ENCODE assay signal across 18 cellular contexts in genomic region chr6:90468859-90469258, GRCh38.
DNase-seq lines count a peak whose midpoint lies in the region; ATAC-seq, FAIRE-seq and TF ChIP-seq lines count a peak whose summit lies in the region.
"Had no signal": no experiment of that assay in that cellular context is flagged by ENCODE, and none has a peak within 500 bp of the region (broad histone marks: within the 10 kb centered on the region; RNA-seq: fewer than 3 reads in every experiment).

No MANE protein-coding gene starts in this region.

- H3K27ac Mint-ChIP-seq in activated CD4-positive, alpha-beta T cell treated with anti-CD3 and anti-CD28 coated beads, Interleukin-2, amount 10 ng/mL, durations not matched to agents 24 days and 14 days = peak overlapping the region; percentile 85
- peak overlapping the region; percentile 89 for H3K27ac Mint-ChIP-seq in activated naive CD8-positive, alpha-beta T cell
- no peak overlapping the region for H3K27ac Mint-ChIP-seq in activated naive CD8-positive, alpha-beta T cell treated with anti-CD3 and anti-CD28 coated beads for 36 hours
- H3K27ac Mint-ChIP-seq: B cell; CD4-positive, alpha-beta T cell; HFFc6 had no signal

- FAIRE-seq in keratinocyte (lab: Jason Lieb, UNC) = peak; percentile 39
- FAIRE-seq: GM12878, GM18507 had no signal

- no peak for ATAC-seq in SK-N-SH treated with all-trans-retinoic acid at 6 μM for 48 hours
- no peak for ATAC-seq in HG02973 (IDR thresholded peaks at IDR 0.05; ENCODE audit: unreplicated experiment)
- ATAC-seq: GM12878 had no signal

- no peaks in the 10 kb centered on the region for H4K20me1 ChIP-seq in keratinocyte (ENCODE audit: control insufficient read depth, extremely low read depth, insufficient read depth, low read length)

- no peaks in the 10 kb centered on the region for H3K9me3 ChIP-seq in keratinocyte (ENCODE audit: control insufficient read depth, low read depth, low read length)

- H3K4me3 ChIP-seq in keratinocyte (ENCODE audit: control insufficient read depth in 2 of 3, extremely low read depth in 1 of 3, insufficient read depth in 2 of 3, low read depth in 1 of 3, low read length in 3 of 3) = no peak overlapping the region
- H3K4me3 ChIP-seq: GM12878 had no signal

- DNase-seq in activated CD4-positive, alpha-beta T cell treated with anti-CD3 and anti-CD28 coated beads, Interleukin-2, amount 10 ng/mL, durations not matched to agents 24 days and 14 days = no peak
- no peak for DNase-seq in activated CD4-positive, alpha-beta T cell treated with anti-CD3 and anti-CD28 coated beads for 4 hours
- DNase-seq in activated naive CD8-positive, alpha-beta T cell treated with anti-CD3 and anti-CD28 coated beads for 36 hours = no peak
- DNase-seq in keratinocyte (ENCODE audit: low read depth, low spot score) = no peak
- no peak for DNase-seq in caudate nucleus (lab: John Stamatoyannopoulos, UW)
- DNase-seq: ACHN; C1 segment of cervical spinal cord; CD4-positive, alpha-beta T cell; DMS79; HCEC 1CT; HFFc6 had no signal

- intact Hi-C loops in activated CD4-positive, alpha-beta T cell treated with anti-CD3 and anti-CD28 coated beads, Interleukin-2, amount 10 ng/mL, durations not matched to agents 24 days and 14 days (cut with micrococcal nuclease) = no loop called here

- no peaks in the 10 kb centered on the region for H3K36me3 ChIP-seq in keratinocyte (ENCODE audit: control insufficient read depth in 2 of 2, extremely low read depth in 1 of 2, insufficient read depth in 2 of 2, low read length in 2 of 2)

- no peak overlapping the region for H3K9ac ChIP-seq in keratinocyte (ENCODE audit: control insufficient read depth, extremely low read depth, insufficient read depth, low read length)

- TF ChIP-seq CTCF in keratinocyte (optimal IDR thresholded peaks at IDR 0.05 in 1 of 3, IDR thresholded peaks at IDR 0.05 in 1 of 3, conservative IDR thresholded peaks at IDR 0.05 in 1 of 3; ENCODE audit: extremely low read depth in 1 of 3, insufficient read depth in 2 of 3, low read length in 3 of 3) = no peak

- dilution Hi-C loops in keratinocyte (cut with MboI; ENCODE audit: extremely low pct_ligation_motif_present, low sequenced_read_pairs) = no loop called here

- H3K4me1 ChIP-seq in keratinocyte (ENCODE audit: control insufficient read depth, extremely low read depth, insufficient read depth, low read length) = peaks cover 9% of the 10 kb centered on the region

- H2AFZ ChIP-seq in keratinocyte (ENCODE audit: control insufficient read depth, low read length) = no peak overlapping the region

- H3K9me3 Mint-ChIP-seq in activated CD4-positive, alpha-beta T cell treated with anti-CD3 and anti-CD28 coated beads, Interleukin-2, amount 10 ng/mL, durations not matched to agents 24 days and 14 days = no peaks in the 10 kb centered on the region
- H3K9me3 Mint-ChIP-seq in activated naive CD8-positive, alpha-beta T cell (ENCODE audit: low read depth) = no peaks in the 10 kb centered on the region
- H3K9me3 Mint-ChIP-seq in activated naive CD8-positive, alpha-beta T cell treated with anti-CD3 and anti-CD28 coated beads for 36 hours = no peaks in the 10 kb centered on the region
- H3K9me3 Mint-ChIP-seq: CD4-positive, alpha-beta T cell; HFFc6 had no signal

- H3K27me3 Mint-ChIP-seq in activated CD4-positive, alpha-beta T cell treated with anti-CD3 and anti-CD28 coated beads, Interleukin-2, amount 10 ng/mL, durations not matched to agents 24 days and 14 days = no peaks in the 10 kb centered on the region
- no peaks in the 10 kb centered on the region for H3K27me3 Mint-ChIP-seq in activated naive CD8-positive, alpha-beta T cell
- no peaks in the 10 kb centered on the region for H3K27me3 Mint-ChIP-seq in activated naive CD8-positive, alpha-beta T cell treated with anti-CD3 and anti-CD28 coated beads for 36 hours
- H3K27me3 Mint-ChIP-seq: CD4-positive, alpha-beta T cell had no signal

- H3K9me1 ChIP-seq in keratinocyte (ENCODE audit: control insufficient read depth, extremely low read depth, insufficient read depth, low read length) = no peaks in the 10 kb centered on the region

- no peaks in the 10 kb centered on the region for H3K27me3 ChIP-seq in keratinocyte (ENCODE audit: control insufficient read depth, extremely low read depth, insufficient read depth, low read length)

- peaks cover 1% of the 10 kb centered on the region for H3K36me3 Mint-ChIP-seq in activated CD4-positive, alpha-beta T cell treated with anti-CD3 and anti-CD28 coated beads, Interleukin-2, amount 10 ng/mL, durations not matched to agents 24 days and 14 days (ENCODE audit: low read depth)
- no peaks in the 10 kb centered on the region for H3K36me3 Mint-ChIP-seq in activated naive CD8-positive, alpha-beta T cell
- H3K36me3 Mint-ChIP-seq in activated naive CD8-positive, alpha-beta T cell treated with anti-CD3 and anti-CD28 coated beads for 36 hours = peaks cover under 1% of the 10 kb centered on the region

- H3K27ac ChIP-seq in keratinocyte (ENCODE audit: control insufficient read depth, insufficient read depth, low read length) (no peak overlapping the region), caudate nucleus (ENCODE audit: low read depth, low read length) (no peak overlapping the region)
- H3K27ac ChIP-seq: HL-60 had no signal

- H3K4me2 ChIP-seq in keratinocyte (ENCODE audit: control insufficient read depth, extremely low read depth, insufficient read depth, low read depth, low read length) = no peak overlapping the region

- peaks cover 84% of the 10 kb centered on the region for H3K4me1 Mint-ChIP-seq in activated CD4-positive, alpha-beta T cell treated with anti-CD3 and anti-CD28 coated beads, Interleukin-2, amount 10 ng/mL, durations not matched to agents 24 days and 14 days
- H3K4me1 Mint-ChIP-seq in activated naive CD8-positive, alpha-beta T cell (ENCODE audit: low read depth) = peaks cover 93% of the 10 kb centered on the region
- peaks cover 81% of the 10 kb centered on the region for H3K4me1 Mint-ChIP-seq in activated naive CD8-positive, alpha-beta T cell treated with anti-CD3 and anti-CD28 coated beads for 36 hours

- H3K4me3 Mint-ChIP-seq in activated CD4-positive, alpha-beta T cell treated with anti-CD3 and anti-CD28 coated beads, Interleukin-2, amount 10 ng/mL, durations not matched to agents 24 days and 14 days = no peak overlapping the region
- no peak overlapping the region for H3K4me3 Mint-ChIP-seq in activated naive CD8-positive, alpha-beta T cell
- H3K4me3 Mint-ChIP-seq in activated naive CD8-positive, alpha-beta T cell treated with anti-CD3 and anti-CD28 coated beads for 36 hours = no peak overlapping the region
- H3K4me3 Mint-ChIP-seq: B cell; CD4-positive, alpha-beta T cell; HFFc6 had no signal

- H3K79me2 ChIP-seq in keratinocyte (ENCODE audit: control insufficient read depth, insufficient read depth, low read length) = no peaks in the 10 kb centered on the region

TF ChIP-seq in SK-N-SH treated with all-trans-retinoic acid at 6 μM for 48 hours, 23 proteins besides CTCF, POLR2A, EP300 and RAD21:
- no peak for TF ChIP-seq POU6F1 (CRISPR knock-in tag; IDR thresholded peaks at IDR 0.05; ENCODE audit: borderline replicate concordance, low read depth)
- TF ChIP-seq ZNF8 (CRISPR knock-in tag; IDR thresholded peaks at IDR 0.05) = no peak
- TF ChIP-seq TCF4 (CRISPR knock-in tag; IDR thresholded peaks at IDR 0.05; ENCODE audit: borderline replicate concordance) = peak; percentile 23; the same call in 1 of the 2 replicates
